Comparison of ENCODE assay signal across 8 cellular contexts in genomic region chr9:113577525-113578261, GRCh38.
DNase-seq lines count a peak whose midpoint lies in the region; TF ChIP-seq lines count a peak whose summit lies in the region.

No MANE protein-coding gene starts in this region.

- H3K4me1 Mint-ChIP-seq in activated T-cell treated with anti-CD3 and anti-CD28 coated beads, Interleukin-2, amount 50 U/mL, for 24 hours (ENCODE audit: low read depth) = peaks cover 83% of the 10 kb centered on the region
- H3K4me1 Mint-ChIP-seq in activated naive CD8-positive, alpha-beta T cell (ENCODE audit: low read depth) = peaks cover 78% of the 10 kb centered on the region
- peaks cover 23% of the 10 kb centered on the region for H3K4me1 Mint-ChIP-seq in type B pancreatic cell (ENCODE audit: unreplicated experiment)

- peaks cover 99% of the 10 kb centered on the region for H3K4me1 ChIP-seq in left ventricle myocardium inferior

- peaks cover 21% of the 10 kb centered on the region for H3K36me3 Mint-ChIP-seq in activated T-cell treated with anti-CD3 and anti-CD28 coated beads, Interleukin-2, amount 50 U/mL, for 24 hours (ENCODE audit: low read depth)
- H3K36me3 Mint-ChIP-seq in activated naive CD8-positive, alpha-beta T cell = no peaks in the 10 kb centered on the region
- H3K36me3 Mint-ChIP-seq in type B pancreatic cell = no peaks in the 10 kb centered on the region

- no peaks in the 10 kb centered on the region for H3K36me3 ChIP-seq in left ventricle myocardium inferior

- H3K27me3 Mint-ChIP-seq in activated T-cell treated with anti-CD3 and anti-CD28 coated beads, Interleukin-2, amount 50 U/mL, for 24 hours = no peaks in the 10 kb centered on the region
- H3K27me3 Mint-ChIP-seq in activated naive CD8-positive, alpha-beta T cell = no peaks in the 10 kb centered on the region
- peaks cover 3% of the 10 kb centered on the region for H3K27me3 Mint-ChIP-seq in type B pancreatic cell

- peak overlapping the region; percentile 94 for H3K27ac ChIP-seq in left ventricle myocardium inferior (replicated peaks)

- intact Hi-C loops in left ventricle myocardium inferior (cut with micrococcal nuclease) = loop anchor here (10.0 kb wide), 1 partner anchor 53 kb away; no protein-coding TSS in a partner anchor

- no peak for DNase-seq in activated T-cell treated with anti-CD3 and anti-CD28 coated beads, Interleukin-2, amount 50 U/mL, for 24 hours
- no peak for DNase-seq in activated T-cell treated with anti-CD3 and anti-CD28 coated beads, Interleukin-2, amount 50 U/mL, for 48 hours
- peak; percentile 53 for DNase-seq in left ventricle myocardium inferior
- no peak for DNase-seq in type B pancreatic cell (ENCODE audit: extremely low spot score, unreplicated experiment)
- no peak for DNase-seq in DMS114 treated with DMSO at 0.1 percent for 48 hours (lab: John Stamatoyannopoulos, UW; ENCODE audit: unreplicated experiment)
- DNase-seq in NCI-H1092 (lab: John Stamatoyannopoulos, UW) = no peak
- no peak for DNase-seq in stimulated activated CD4-positive, alpha-beta T cell treated with anti-CD3 and anti-CD28 coated beads, Interleukin-2, amount 100 ng/mL, for 24 hours

- H3K9me3 Mint-ChIP-seq in activated T-cell treated with anti-CD3 and anti-CD28 coated beads, Interleukin-2, amount 50 U/mL, for 24 hours = no peaks in the 10 kb centered on the region
- H3K9me3 Mint-ChIP-seq in activated naive CD8-positive, alpha-beta T cell (ENCODE audit: low read depth) = no peaks in the 10 kb centered on the region
- H3K9me3 Mint-ChIP-seq in type B pancreatic cell = no peaks in the 10 kb centered on the region

- TF ChIP-seq CTCF in left ventricle myocardium inferior (IDR thresholded peaks at IDR 0.05; ENCODE audit: borderline replicate concordance) = no peak
- no peak for TF ChIP-seq CTCF in type B pancreatic cell (conservative IDR thresholded peaks at IDR 0.05)

- H3K9me3 ChIP-seq in left ventricle myocardium inferior (replicated peaks) = no peaks in the 10 kb centered on the region

- H3K4me3 ChIP-seq in left ventricle myocardium inferior = no peak overlapping the region

- H3K27ac Mint-ChIP-seq in activated T-cell treated with anti-CD3 and anti-CD28 coated beads, Interleukin-2, amount 50 U/mL, for 24 hours = peak overlapping the region; percentile 94
- peak overlapping the region; percentile 96 for H3K27ac Mint-ChIP-seq in activated naive CD8-positive, alpha-beta T cell
- peak overlapping the region; percentile 1 for H3K27ac Mint-ChIP-seq in type B pancreatic cell

- H3K4me3 Mint-ChIP-seq in activated T-cell treated with anti-CD3 and anti-CD28 coated beads, Interleukin-2, amount 50 U/mL, for 24 hours = peak overlapping the region; percentile 84
- peak overlapping the region; percentile 64 for H3K4me3 Mint-ChIP-seq in activated naive CD8-positive, alpha-beta T cell
- no peak overlapping the region for H3K4me3 Mint-ChIP-seq in type B pancreatic cell

- no peaks in the 10 kb centered on the region for H3K27me3 ChIP-seq in left ventricle myocardium inferior (ENCODE audit: low read depth)

Comparison
In these comparisons a context has a peak if more than half of its experiments do, and no peak if none do; other contexts are left out.
1. H3K27ac Mint-ChIP-seq: peak in every context shown above with its lines; median percentile 96 in activated naive CD8-positive, alpha-beta T cell; 94 in activated T-cell treated with anti-CD3 and anti-CD28 coated beads, Interleukin-2, amount 50 U/mL, for 24 hours; 1 in type B pancreatic cell.